In genomic region chr13:45542391-45542790, GRCh38 we compare ENCODE assay signal across 17 cellular contexts.
DNase-seq lines count a peak whose midpoint lies in the region; ATAC-seq and TF ChIP-seq lines count a peak whose summit lies in the region.
"Had no signal": no experiment of that assay in that cellular context is flagged by ENCODE, and none has a peak within 500 bp of the region (broad histone marks: within the 10 kb centered on the region; RNA-seq: fewer than 3 reads in every experiment).

No MANE protein-coding gene starts in this region.

- H3K4me1 ChIP-seq in BE2C (0 out of 2 replicates have a peak, but pooled peaks cover 2% of the 10 kb centered on the region), esophagus muscularis mucosa (no peaks in the 10 kb centered on the region), smooth muscle cell (ENCODE audit: low read depth) (no peaks in the 10 kb centered on the region)
- H3K4me1 ChIP-seq: A549 had no signal

- no peak overlapping the region for H3K4me2 ChIP-seq in smooth muscle cell
- H3K4me2 ChIP-seq: A549, BLaER1 had no signal

- TF ChIP-seq CTCF in BE2C (IDR thresholded peaks at IDR 0.05; ENCODE audit: low read depth, low read length) (no peak), esophagus muscularis mucosa (IDR thresholded peaks at IDR 0.05) (no peak), smooth muscle cell (IDR thresholded peaks at IDR 0.05; ENCODE audit: borderline replicate concordance, insufficient read depth, poor library complexity, severe bottlenecking) (no peak)

- H3K9me3 ChIP-seq in BE2C, result no peaks in the 10 kb centered on the region
- no peaks in the 10 kb centered on the region for H3K9me3 ChIP-seq in MG63
- no peaks in the 10 kb centered on the region for H3K9me3 ChIP-seq in esophagus muscularis mucosa
- no peaks in the 10 kb centered on the region for H3K9me3 ChIP-seq in smooth muscle cell (replicated peaks; ENCODE audit: low read depth)
- H3K9me3 ChIP-seq: A549, BLaER1, Caco-2 had no signal

- intact Hi-C loops in esophagus muscularis mucosa (cut with DNase I), result no loop called here

- H3K27me3 Mint-ChIP-seq in activated CD8-positive, alpha-beta T cell treated with anti-CD3 and anti-CD28 coated beads, Interleukin-2, amount 10 ng/mL, durations not matched to agents 7 days and 5 days (ENCODE audit: low read depth), result no peaks in the 10 kb centered on the region

- no peak overlapping the region for H3K9ac ChIP-seq in smooth muscle cell (ENCODE audit: low read depth)
- H3K9ac ChIP-seq: BLaER1 had no signal

- DNase-seq in BE2C (peak; percentile 16), MG63 (peak; percentile 50), esophagus muscularis mucosa (ENCODE audit: extremely low spot score) (peak; percentile 45), smooth muscle cell (lab: John Stamatoyannopoulos, UW; ENCODE audit: unreplicated experiment) (no peak)
- no peak for DNase-seq in activated CD8-positive, alpha-beta T cell treated with anti-CD3 and anti-CD28 coated beads, Interleukin-2, amount 10 ng/mL, durations not matched to agents 7 days and 5 days
- DNase-seq: 8988T; Caco-2; CD4-positive, CD25-positive, alpha-beta regulatory T cell; CD8-positive, alpha-beta T cell; DMS153; DND-41; GOT3; HCEC 1CT had no signal

- H3K4me3 ChIP-seq in BE2C (ENCODE audit: low read depth, low read length) (no peak overlapping the region), MG63 (no peak overlapping the region), esophagus muscularis mucosa (no peak overlapping the region), smooth muscle cell (no peak overlapping the region)
- H3K4me3 ChIP-seq: A549, BLaER1 had no signal

- CTCF ChIA-PET in activated CD8-positive, alpha-beta T cell treated with anti-CD3 and anti-CD28 coated beads, Interleukin-2, amount 10 ng/mL, durations not matched to agents 7 days and 5 days (lab: Charles Lee), result no interaction called here

- H3K4me1 Mint-ChIP-seq in activated CD8-positive, alpha-beta T cell treated with anti-CD3 and anti-CD28 coated beads, Interleukin-2, amount 10 ng/mL, durations not matched to agents 7 days and 5 days (ENCODE audit: low read depth), result no peaks in the 10 kb centered on the region

- no peaks in the 10 kb centered on the region for H3K79me2 ChIP-seq in smooth muscle cell (ENCODE audit: low read depth)

- H3K4me3 Mint-ChIP-seq in activated CD8-positive, alpha-beta T cell treated with anti-CD3 and anti-CD28 coated beads, Interleukin-2, amount 10 ng/mL, durations not matched to agents 7 days and 5 days, result no peak overlapping the region
- H3K4me3 Mint-ChIP-seq: CD4-positive, CD25-positive, alpha-beta regulatory T cell; CD8-positive, alpha-beta T cell had no signal

- H3K36me3 ChIP-seq in BE2C (no peaks in the 10 kb centered on the region), MG63 (no peaks in the 10 kb centered on the region), esophagus muscularis mucosa (peaks cover 0 to 6% (median 2%) of the 10 kb centered on the region in 4 donors), smooth muscle cell (ENCODE audit: low read depth) (no peaks in the 10 kb centered on the region)

- no peak overlapping the region for H3K27ac ChIP-seq in esophagus muscularis mucosa (replicated peaks in 1 of 4)
- no peak overlapping the region for H3K27ac ChIP-seq in smooth muscle cell (ENCODE audit: low read depth)
- H3K27ac ChIP-seq: A549, BLaER1, C4-2B had no signal

- H3K9me3 Mint-ChIP-seq in activated CD8-positive, alpha-beta T cell treated with anti-CD3 and anti-CD28 coated beads, Interleukin-2, amount 10 ng/mL, durations not matched to agents 7 days and 5 days (ENCODE audit: insufficient read depth), result no peaks in the 10 kb centered on the region
- H3K9me3 Mint-ChIP-seq: CD4-positive, CD25-positive, alpha-beta regulatory T cell; CD8-positive, alpha-beta T cell had no signal

- no peak for ATAC-seq in activated CD8-positive, alpha-beta T cell treated with anti-CD3 and anti-CD28 coated beads, Interleukin-2, amount 10 ng/mL, durations not matched to agents 7 days and 5 days
- ATAC-seq in HG02678 (IDR thresholded peaks at IDR 0.05; ENCODE audit: unreplicated experiment), result no peak
- ATAC-seq: A549; CD8-positive, alpha-beta T cell had no signal

- H3K36me3 Mint-ChIP-seq in activated CD8-positive, alpha-beta T cell treated with anti-CD3 and anti-CD28 coated beads, Interleukin-2, amount 10 ng/mL, durations not matched to agents 7 days and 5 days (ENCODE audit: low read depth), result no peaks in the 10 kb centered on the region
- H3K36me3 Mint-ChIP-seq: CD4-positive, CD25-positive, alpha-beta regulatory T cell; CD8-positive, alpha-beta T cell had no signal

- TF ChIP-seq POLR2A in esophagus muscularis mucosa (IDR thresholded peaks at IDR 0.05; ENCODE audit: low read depth), result no peak

- 79% methylated on average over 8 of the region's 8 CpGs for WGBS in esophagus muscularis mucosa
- 93% methylated on average over 7 of the region's 8 CpGs for WGBS in smooth muscle cell (ENCODE audit: low lambda C conversion rate)

- no peak for TF ChIP-seq EP300 in esophagus muscularis mucosa (IDR thresholded peaks at IDR 0.05)

- H3K27ac Mint-ChIP-seq in activated CD8-positive, alpha-beta T cell treated with anti-CD3 and anti-CD28 coated beads, Interleukin-2, amount 10 ng/mL, durations not matched to agents 7 days and 5 days, result no peak overlapping the region
- H3K27ac Mint-ChIP-seq: CD4-positive, CD25-positive, alpha-beta regulatory T cell; CD8-positive, alpha-beta T cell had no signal

- no peaks in the 10 kb centered on the region for H4K20me1 ChIP-seq in smooth muscle cell (ENCODE audit: low read depth)
- H4K20me1 ChIP-seq: BLaER1 had no signal

- H3F3A ChIP-seq in smooth muscle cell (ENCODE audit: low read depth), result peaks cover under 1% of the 10 kb centered on the region

- H2AFZ ChIP-seq in smooth muscle cell (ENCODE audit: low read depth), result no peak overlapping the region

- H3K27me3 ChIP-seq in BE2C (no peaks in the 10 kb centered on the region), MG63 (no peaks in the 10 kb centered on the region), esophagus muscularis mucosa (no peaks in the 10 kb centered on the region), smooth muscle cell (ENCODE audit: low read depth) (no peaks in the 10 kb centered on the region)
- H3K27me3 ChIP-seq: BLaER1 had no signal

- POLR2A ChIA-PET in activated CD8-positive, alpha-beta T cell treated with anti-CD3 and anti-CD28 coated beads, Interleukin-2, amount 10 ng/mL, durations not matched to agents 7 days and 5 days (lab: Charles Lee), result no interaction called here

Comparison
In these comparisons a context has a peak if more than half of its experiments do, and no peak if none do; other contexts are left out.
1. DNase-seq: peak in BE2C (single experiment), MG63 (single experiment) and esophagus muscularis mucosa (single experiment); none in activated CD8-positive, alpha-beta T cell treated with anti-CD3 and anti-CD28 coated beads, Interleukin-2, amount 10 ng/mL, durations not matched to agents 7 days and 5 days (single experiment) and smooth muscle cell (single experiment).